In genomic region chr4:185774815-185775684, GRCh38 we compare ENCODE assay signal across 11 cellular contexts. TPM values are rescaled to one million over a fixed set of nuclear protein-coding genes. Genes with fewer than 3 reads are reported as not detected.
DNase-seq lines count a peak whose midpoint lies in the region; ATAC-seq and TF ChIP-seq lines count a peak whose summit lies in the region.
"Had no signal": no experiment of that assay in that cellular context is flagged by ENCODE, and none has a peak within 500 bp of the region (broad histone marks: within the 10 kb centered on the region; RNA-seq: fewer than 3 reads in every experiment).

No MANE protein-coding gene starts in this region.

- H3K18ac ChIP-seq in neuronal stem cell (ENCODE audit: low read length) = no peak overlapping the region

- no peak overlapping the region for H3K9ac ChIP-seq in neuronal stem cell (ENCODE audit: low read depth, low read length, poor library complexity)

- peaks cover 12 to 23% of the 10 kb centered on the region in 2 donors for H3K4me1 ChIP-seq in neuronal stem cell (ENCODE audit: control insufficient read depth in 2 of 2, insufficient read depth in 1 of 2, low read depth in 1 of 2, low read length in 2 of 2)
- H3K4me1 ChIP-seq in CD4-positive, alpha-beta memory T cell (ENCODE audit: insufficient read depth, low read length) = no peaks in the 10 kb centered on the region

- H3K36me3 ChIP-seq in neuronal stem cell (replicated peaks in 1 of 2; ENCODE audit: control insufficient read depth in 2 of 2, insufficient read depth in 2 of 2, low read length in 2 of 2) = peaks cover 1 to 19% of the 10 kb centered on the region in 2 donors
- no peaks in the 10 kb centered on the region for H3K36me3 ChIP-seq in CD4-positive, alpha-beta memory T cell (ENCODE audit: insufficient read depth, low read length)

- H3K4me3 ChIP-seq in AG10803 (ENCODE audit: low read length) = peak overlapping the region; percentile 18
- no peak overlapping the region for H3K4me3 ChIP-seq in neuronal stem cell (ENCODE audit: low read length in 2 of 2)
- H3K4me3 ChIP-seq in CD4-positive, alpha-beta memory T cell (ENCODE audit: low read length in 2 of 2) = no peak overlapping the region

- peaks cover 35% of the 10 kb centered on the region for H3K27me3 Mint-ChIP-seq in T-helper 17 cell
- H3K27me3 Mint-ChIP-seq in CD4-positive, alpha-beta memory T cell = peaks cover 2 to 4% of the 10 kb centered on the region in 2 donors

- no peaks in the 10 kb centered on the region for H3K27me3 ChIP-seq in neuronal stem cell (ENCODE audit: control insufficient read depth in 3 of 3, insufficient read depth in 3 of 3, low read depth in 1 of 3, low read length in 3 of 3)
- no peaks in the 10 kb centered on the region for H3K27me3 ChIP-seq in CD4-positive, alpha-beta memory T cell (ENCODE audit: insufficient read depth, low read length)

- TF ChIP-seq CTCF in AG10803 (conservative IDR thresholded peaks at IDR 0.05; ENCODE audit: low read length) = peak; percentile 38; the same call in 1 of the 2 replicates

- CTCF ChIA-PET in CD4-positive, alpha-beta memory T cell (lab: Charles Lee; ENCODE audit: partially characterized antibody) = no interaction called here

- H3K9me3 ChIP-seq in T-helper 17 cell (ENCODE audit: control insufficient read depth, low read length, poor library complexity, severe bottlenecking) = no peaks in the 10 kb centered on the region
- peaks cover 0 to 12% of the 10 kb centered on the region in 2 donors for H3K9me3 ChIP-seq in neuronal stem cell (replicated peaks in 1 of 2; ENCODE audit: control insufficient read depth in 2 of 2, insufficient read depth in 1 of 2, low read depth in 1 of 2, low read length in 2 of 2)
- H3K9me3 ChIP-seq in CD4-positive, alpha-beta memory T cell (ENCODE audit: control insufficient read depth in 1 of 2, low read length in 2 of 2) = no peaks in the 10 kb centered on the region

- H3K4ac ChIP-seq in neuronal stem cell (ENCODE audit: low read length) = no peak overlapping the region

- no peak overlapping the region for H2AK5ac ChIP-seq in neuronal stem cell (ENCODE audit: low read depth, low read length)

- H3K36me3 Mint-ChIP-seq in T-helper 17 cell (ENCODE audit: low read depth) = peaks cover 2% of the 10 kb centered on the region
- H3K36me3 Mint-ChIP-seq in CD4-positive, alpha-beta memory T cell = no peaks in the 10 kb centered on the region

- no peak overlapping the region for H4K91ac ChIP-seq in neuronal stem cell (ENCODE audit: low read depth, low read length, poor library complexity)

- intact Hi-C loops in CD4-positive, alpha-beta memory T cell (cut with micrococcal nuclease) = no loop called here

- H3K27ac Mint-ChIP-seq in T-helper 17 cell = no peak overlapping the region
- H3K27ac Mint-ChIP-seq in CD4-positive, alpha-beta memory T cell = no peak overlapping the region
- H3K27ac Mint-ChIP-seq: immature natural killer cell; stimulated activated naive CD8-positive, alpha-beta T cell treated with anti-CD3 and anti-CD28 coated beads, Interleukin-15, amount 100 ng/mL, for 72 hours had no signal

- H3K4me1 Mint-ChIP-seq in T-helper 17 cell = peaks cover 2% of the 10 kb centered on the region
- no peaks in the 10 kb centered on the region for H3K4me1 Mint-ChIP-seq in CD4-positive, alpha-beta memory T cell
- H3K4me1 Mint-ChIP-seq: stimulated activated naive CD8-positive, alpha-beta T cell treated with anti-CD3 and anti-CD28 coated beads, Interleukin-15, amount 100 ng/mL, for 72 hours had no signal

- peak overlapping the region; percentile 41 for H3K4me3 Mint-ChIP-seq in T-helper 17 cell
- no peak overlapping the region for H3K4me3 Mint-ChIP-seq in CD4-positive, alpha-beta memory T cell
- H3K4me3 Mint-ChIP-seq: immature natural killer cell; stimulated activated naive CD8-positive, alpha-beta T cell treated with anti-CD3 and anti-CD28 coated beads, Interleukin-15, amount 100 ng/mL, for 72 hours had no signal

- no peak overlapping the region for H4K8ac ChIP-seq in neuronal stem cell (ENCODE audit: low read depth, low read length)

- no peak overlapping the region for H3K27ac ChIP-seq in neuronal stem cell (replicated peaks; ENCODE audit: low read length)
- H3K27ac ChIP-seq in CD4-positive, alpha-beta memory T cell (ENCODE audit: low read depth, low read length) = no peak overlapping the region

- no peak overlapping the region for H3K4me2 ChIP-seq in neuronal stem cell (ENCODE audit: insufficient read depth, low read length, poor library complexity, severe bottlenecking)

- no peaks in the 10 kb centered on the region for H3K79me1 ChIP-seq in neuronal stem cell (ENCODE audit: low read depth, low read length)

- WGBS in neuronal stem cell (ENCODE audit: extremely low coverage in 2 of 2, insufficient read length in 2 of 2, insufficient replicate concordance in 1 of 2), 2 donors = no CpG with 5 or more reads among the region's 5 CpGs

- DNase-seq in AG10803 (ENCODE audit: low read depth) (peak; percentile 93), T-helper 17 cell (no peak), foreskin melanocyte (peak; percentile 55), neuronal stem cell (ENCODE audit: low spot score) (no peak), NCI-H82 treated with DMSO at 0.1 percent for 48 hours (lab: John Stamatoyannopoulos, UW; ENCODE audit: unreplicated experiment) (no peak)
- no peak for DNase-seq in CD4-positive, alpha-beta memory T cell
- DNase-seq: activated CD4-positive, alpha-beta T cell treated with anti-CD3 and anti-CD28 coated beads, Interleukin-2, amount 50 U/mL, for 48 hours; immature natural killer cell; stimulated activated naive CD8-positive, alpha-beta T cell treated with anti-CD3 and anti-CD28 coated beads, Interleukin-15, amount 100 ng/mL, for 72 hours had no signal

- POLR2A ChIA-PET in CD4-positive, alpha-beta memory T cell (lab: Charles Lee; ENCODE audit: partially characterized antibody) = no interaction called here

- H2BK12ac ChIP-seq in neuronal stem cell (ENCODE audit: low read length) = no peak overlapping the region

- H2BK5ac ChIP-seq in neuronal stem cell (ENCODE audit: low read length) = no peak overlapping the region

- no peak overlapping the region for H3K14ac ChIP-seq in neuronal stem cell (ENCODE audit: low read length)

- H3K9me3 Mint-ChIP-seq in CD4-positive, alpha-beta memory T cell = peaks cover 0 to 9% (median 7%) of the 10 kb centered on the region in 8 donors

- no peak for ATAC-seq in T-helper 17 cell
- ATAC-seq in GM21576 (IDR thresholded peaks at IDR 0.05; ENCODE audit: unreplicated experiment) = no peak
- no peak for ATAC-seq in HG03442 (IDR thresholded peaks at IDR 0.05; ENCODE audit: unreplicated experiment)
- ATAC-seq: stimulated activated naive CD8-positive, alpha-beta T cell treated with anti-CD3 and anti-CD28 coated beads, Interleukin-15, amount 100 ng/mL, for 72 hours had no signal

- H3K23ac ChIP-seq in neuronal stem cell (ENCODE audit: low read depth, low read length, poor library complexity) = no peak overlapping the region

- no peak overlapping the region for H2BK15ac ChIP-seq in neuronal stem cell (ENCODE audit: low read length)

- H2BK120ac ChIP-seq in neuronal stem cell (ENCODE audit: low read depth, low read length) = no peak overlapping the region

- peak overlapping the region; percentile 57 for H2AFZ ChIP-seq in neuronal stem cell (ENCODE audit: low read length)

RNA-seq across cellular contexts. Expression of gene SORBS2, which starts 36.9 kb away (rescaled TPM):
- total RNA-seq in T-helper 17 cell = under 1 TPM in 1 of 2 donors, not detected in 1; 0.07 TPM
- 79.5 TPM for polyA plus RNA-seq in neuronal stem cell (2013, experiment 1 of 2)
- 78.3 TPM for polyA plus RNA-seq in neuronal stem cell (2013, experiment 2 of 2)
- not detected for total RNA-seq in CD4-positive, alpha-beta memory T cell
- not detected for polyA plus RNA-seq in CD4-positive, alpha-beta memory T cell

Comparison
In these comparisons a context has a peak if more than half of its experiments do, and no peak if none do; other contexts are left out.
1. DNase-seq: peak in AG10803 (single experiment) and foreskin melanocyte (single experiment); none in T-helper 17 cell (0 of 3), neuronal stem cell (single experiment), CD4-positive, alpha-beta memory T cell (0 of 5) and NCI-H82 treated with DMSO at 0.1 percent for 48 hours (single experiment).